Comparison of ENCODE assay signal across 8 cellular contexts in genomic region chrX:56729152-56729557, GRCh38. TPM values are rescaled to one million over a fixed set of nuclear protein-coding genes. Genes with fewer than 3 reads are reported as not detected.
A peak's percentile ranks its signal among the peaks of the same experiment; 100 is the strongest.
DNase-seq lines count a peak whose midpoint lies in the region; ATAC-seq and TF ChIP-seq lines count a peak whose summit lies in the region.

A gene with protein sequence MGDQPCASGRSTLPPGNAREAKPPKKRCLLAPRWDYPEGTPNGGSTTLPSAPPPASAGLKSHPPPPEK (plus strand): TSS chrX:56729243. CDS start chrX:56729354, 111 bp downstream.

- POLR2A ChIA-PET in A673 (lab: Charles Lee; ENCODE audit: low non-redundant PET), result no interaction called here

- H2BK15ac ChIP-seq in mesendoderm (replicated peaks; ENCODE audit: low read depth), result no peak within 1 kb of the TSS

- DNase-seq in A673 (ENCODE audit: low spot score) (peak; percentile 64), NCI-H345 (lab: John Stamatoyannopoulos, UW) (peak; percentile 60), mesendoderm (peak; percentile 72)
- DNase-seq in activated CD4-positive, alpha-beta T cell treated with anti-CD3 and anti-CD28 coated beads, Interleukin-2, amount 50 U/mL, for 24 hours (ENCODE audit: low read depth in 1 of 2, low spot score in 1 of 2), result peak; percentile 6 to 21
- peak; percentile 32 to 48 for DNase-seq in stimulated activated naive CD8-positive, alpha-beta T cell treated with anti-CD3 and anti-CD28 coated beads, Interleukin-15, amount 100 ng/mL, for 72 hours

- H3K23ac ChIP-seq in mesendoderm (ENCODE audit: low read length), result no peak within 1 kb of the TSS

- peak within 1 kb of the TSS; percentile 95 to 96 for H3K27ac Mint-ChIP-seq in stimulated activated naive CD8-positive, alpha-beta T cell treated with anti-CD3 and anti-CD28 coated beads, Interleukin-15, amount 100 ng/mL, for 72 hours

- TF ChIP-seq CTCF in A673 (conservative IDR thresholded peaks at IDR 0.05; ENCODE audit: low read depth, low read length), result no peak

- H3K4me3 Mint-ChIP-seq in stimulated activated naive CD8-positive, alpha-beta T cell treated with anti-CD3 and anti-CD28 coated beads, Interleukin-15, amount 100 ng/mL, for 72 hours, result peak within 1 kb of the TSS; percentile 87 to 93

- no peaks in the 10 kb centered on the region for H3K27me3 ChIP-seq in A673 (replicated peaks; ENCODE audit: insufficient read depth, low read depth, low read length, poor library complexity)
- H3K27me3 ChIP-seq in mesendoderm (ENCODE audit: insufficient read depth, low read length, poor library complexity), result no peaks in the 10 kb centered on the region

- H4K8ac ChIP-seq in mesendoderm (ENCODE audit: low read depth, low read length), result no peak within 1 kb of the TSS

- peak within 1 kb of the TSS; percentile 90 for H3K18ac ChIP-seq in mesendoderm (ENCODE audit: low read length)

- peak within 1 kb of the TSS; percentile 82 for H3K9ac ChIP-seq in mesendoderm (ENCODE audit: low read length)

- no TSS peak for BruUV-seq in A673 (replicated peaks; lab: Mats Ljungman, UMichigan)

- H4K5ac ChIP-seq in mesendoderm (ENCODE audit: low read length), result no peak within 1 kb of the TSS

- H3K4me1 ChIP-seq in A673 (ENCODE audit: insufficient read depth, low read length, poor library complexity, severe bottlenecking) (peaks cover 4% of the 10 kb centered on the region), mesendoderm (ENCODE audit: control insufficient read depth, low read depth, low read length) (no peaks in the 10 kb centered on the region)

- H3K27me3 Mint-ChIP-seq in stimulated activated naive CD8-positive, alpha-beta T cell treated with anti-CD3 and anti-CD28 coated beads, Interleukin-15, amount 100 ng/mL, for 72 hours, result no peaks in the 10 kb centered on the region

- in situ Hi-C loops in endometrial microvascular endothelial cells (cut with HindIII; ENCODE audit: inconsistent ontology term, low pct_unique_long_range_greater_than_20kb, low sequenced_read_pairs), result no loop called here

- CTCF ChIA-PET in A673 (lab: Charles Lee), result no interaction called here

- peaks cover 28% of the 10 kb centered on the region for H3K4me1 Mint-ChIP-seq in stimulated activated naive CD8-positive, alpha-beta T cell treated with anti-CD3 and anti-CD28 coated beads, Interleukin-15, amount 100 ng/mL, for 72 hours

- no peaks in the 10 kb centered on the region for H3K9me3 Mint-ChIP-seq in stimulated activated naive CD8-positive, alpha-beta T cell treated with anti-CD3 and anti-CD28 coated beads, Interleukin-15, amount 100 ng/mL, for 72 hours

- peak; percentile 53 for ATAC-seq in HG02943 (IDR thresholded peaks at IDR 0.05; ENCODE audit: low read depth, unreplicated experiment)
- peak; percentile 86 for ATAC-seq in stimulated activated naive CD8-positive, alpha-beta T cell treated with anti-CD3 and anti-CD28 coated beads, Interleukin-15, amount 100 ng/mL, for 72 hours

- H3K4ac ChIP-seq in mesendoderm (ENCODE audit: low read depth, low read length), result no peak within 1 kb of the TSS

- H3K36me3 ChIP-seq in A673 (ENCODE audit: insufficient read depth, low read length, poor library complexity, severe bottlenecking), result no peaks in the 10 kb centered on the region
- no peaks in the 10 kb centered on the region for H3K36me3 ChIP-seq in mesendoderm (ENCODE audit: control insufficient read depth, insufficient read depth, low read length)

- intact Hi-C loops in A673 (cut with micrococcal nuclease; ENCODE audit: unreplicated experiment), result loop anchor here (2.0 to 5.0 kb wide), 3 partner anchors 166 to 1592 kb away; partner anchors contain the start of gene UBQLN2

- peak within 1 kb of the TSS; percentile 56 for H3K4me3 ChIP-seq in A673 (ENCODE audit: low read depth, low read length, poor library complexity, severe bottlenecking)
- H3K4me3 ChIP-seq in mesendoderm (ENCODE audit: low read length), result peak within 1 kb of the TSS; percentile 78

- H2BK120ac ChIP-seq in mesendoderm (ENCODE audit: low read depth, low read length), result no peak within 1 kb of the TSS

- peak within 1 kb of the TSS; percentile 85 for H3K56ac ChIP-seq in mesendoderm (ENCODE audit: low read length)

- no CpG with 5 or more reads among the region's 22 CpGs for WGBS in mesendoderm (ENCODE audit: extremely low coverage, insufficient coverage, low lambda C conversion rate)

- no peak within 1 kb of the TSS for H2AK5ac ChIP-seq in mesendoderm (ENCODE audit: low read length)

- H3K4me2 ChIP-seq in mesendoderm (ENCODE audit: low read length), result no peak within 1 kb of the TSS

- H3K79me2 ChIP-seq in mesendoderm (ENCODE audit: control insufficient read depth, insufficient read depth, low read length), result peaks cover 2% of the 10 kb centered on the region

- no peak within 1 kb of the TSS for H2BK5ac ChIP-seq in mesendoderm (ENCODE audit: low read length)

- H3K79me1 ChIP-seq in mesendoderm (ENCODE audit: low read length), result no peaks in the 10 kb centered on the region

- H3K9me3 ChIP-seq in A673 (ENCODE audit: low read depth, low read length, poor library complexity, severe bottlenecking), result no peaks in the 10 kb centered on the region

- H3K27ac ChIP-seq in A673 (ENCODE audit: low read depth, low read length, poor library complexity, severe bottlenecking), result peak within 1 kb of the TSS; percentile 69
- H3K27ac ChIP-seq in mesendoderm (ENCODE audit: low read depth, low read length), result peak within 1 kb of the TSS; percentile 57

- TF ChIP-seq POLR2A in GM15510 (IDR thresholded peaks at IDR 0.05; ENCODE audit: borderline replicate concordance, extremely low read depth, insufficient read length), result peak; percentile 28

RNA-seq across cellular contexts. Expression of the gene that starts here (rescaled TPM):
- total RNA-seq in A673 (2021) (46.8 and 53.1 TPM in 2 replicates), endometrial microvascular endothelial cells (ENCODE audit: inconsistent ontology term) (10.9 TPM)
- polyA plus RNA-seq in mesendoderm (2013, experiment 1 of 2), result 92.6 TPM
- polyA plus RNA-seq in mesendoderm (2013, experiment 2 of 2), result 90.5 TPM

Comparison
In these comparisons a context has a peak if more than half of its experiments do, and no peak if none do; other contexts are left out.
1. Peak in every context shown above with its lines: DNase-seq, ATAC-seq, H3K4me3 ChIP-seq and H3K27ac ChIP-seq.
2. DNase-seq: peak in every context shown above with its lines; median percentile 72 in mesendoderm; 64 in A673; 60 in NCI-H345; 40 in stimulated activated naive CD8-positive, alpha-beta T cell treated with anti-CD3 and anti-CD28 coated beads, Interleukin-15, amount 100 ng/mL, for 72 hours; 14 in activated CD4-positive, alpha-beta T cell treated with anti-CD3 and anti-CD28 coated beads, Interleukin-2, amount 50 U/mL, for 24 hours.